Comparison of ENCODE assay signal across 9 cellular contexts in genomic region chr13:51643114-51643881, GRCh38. TPM values are rescaled to one million over a fixed set of nuclear protein-coding genes. Genes with fewer than 3 reads are reported as not detected.
A peak's percentile ranks its signal among the peaks of the same experiment; 100 is the strongest.
DNase-seq lines count a peak whose midpoint lies in the region.
"Had no signal": no experiment of that assay in that cellular context is flagged by ENCODE, and none has a peak within 500 bp of the region (broad histone marks: within the 10 kb centered on the region; RNA-seq: fewer than 3 reads in every experiment).

No MANE protein-coding gene starts in this region.

- DNase-seq in H4 (ENCODE audit: low spot score) = peak; percentile 16
- DNase-seq in RKO (ENCODE audit: low spot score) = peak; percentile 38
- DNase-seq in epithelial cell of prostate (ENCODE audit: low read depth, low spot score) = peak; percentile 51
- peak; percentile 13 for DNase-seq in pulmonary artery endothelial cell (ENCODE audit: low read depth, low spot score)
- DNase-seq in NOMO-1 treated with dmso at 0.1 percent for 144 hours (lab: John Stamatoyannopoulos, UW; ENCODE audit: unreplicated experiment) = no peak
- DNase-seq in activated CD8-positive, alpha-beta memory T cell treated with anti-CD3 and anti-CD28 coated beads, Interleukin-2, amount 50 U/mL, for 4 hours = no peak
- DNase-seq in NCI-H748 (lab: John Stamatoyannopoulos, UW; ENCODE audit: unreplicated experiment) = no peak
- DNase-seq: NCI-H2227 treated with DMSO at 0.1 percent for 48 hours had no signal

- peak overlapping the region; percentile 97 for H3K27ac ChIP-seq in epithelial cell of prostate
- H3K27ac ChIP-seq: parathyroid adenoma had no signal

RNA-seq across cellular contexts. Expression of gene WDFY2, which starts 59.0 kb away (rescaled TPM):
- 0.68 and 1.3 TPM in 2 replicates for total RNA-seq in H4 (2014; rRNA removed; shearing (Covaris generic))
- 1.7 and 2.8 TPM in 2 replicates for total RNA-seq in pulmonary artery endothelial cell

Comparison
In these comparisons a context has a peak if more than half of its experiments do, and no peak if none do; other contexts are left out.
1. DNase-seq: peak in H4 (single experiment), RKO (single experiment), epithelial cell of prostate (single experiment) and pulmonary artery endothelial cell (single experiment); none in NOMO-1 treated with dmso at 0.1 percent for 144 hours (single experiment), activated CD8-positive, alpha-beta memory T cell treated with anti-CD3 and anti-CD28 coated beads, Interleukin-2, amount 50 U/mL, for 4 hours (single experiment) and NCI-H748 (single experiment).